In genomic region chr5:148290271-148291195, GRCh38 we compare ENCODE assay signal across 9 cellular contexts. TPM values are rescaled to one million over a fixed set of nuclear protein-coding genes. Genes with fewer than 3 reads are reported as not detected.
DNase-seq lines count a peak whose midpoint lies in the region; ATAC-seq, FAIRE-seq and TF ChIP-seq lines count a peak whose summit lies in the region.
"Had no signal": no experiment of that assay in that cellular context is flagged by ENCODE, and none has a peak within 500 bp of the region (broad histone marks: within the 10 kb centered on the region; RNA-seq: fewer than 3 reads in every experiment).

No MANE protein-coding gene starts in this region.

- no peak overlapping the region for H2BK120ac ChIP-seq in H9 (ENCODE audit: low read depth, low read length, poor library complexity, severe bottlenecking)

- H3K4me3 Mint-ChIP-seq in H9 = no peak overlapping the region
- no peak overlapping the region for H3K4me3 Mint-ChIP-seq in stimulated activated effector memory CD8-positive, alpha-beta T cell treated with anti-CD3 and anti-CD28 coated beads, Interleukin-12 subunit alpha, Interleukin-12 subunit beta, amount 100 ng/mL, for 72 hours
- H3K4me3 Mint-ChIP-seq: activated naive CD8-positive, alpha-beta T cell had no signal

- no peak for FAIRE-seq in HTR-8/SVneo (lab: Jason Lieb, UNC)

- H2BK12ac ChIP-seq in H9 (ENCODE audit: insufficient read length, low read depth, low read length) = no peak overlapping the region

- no peak for TF ChIP-seq POLR2A in esophagus squamous epithelium (IDR thresholded peaks at IDR 0.05)

- no peak overlapping the region for H3K27ac ChIP-seq in H9 (ENCODE audit: insufficient read length, low read depth, low read length)
- H3K27ac ChIP-seq in esophagus squamous epithelium = no peak overlapping the region

- intact Hi-C loops in esophagus squamous epithelium (cut with DNase I) = no loop called here

- DNase-seq in Ammon's horn (ENCODE audit: low spot score) (peak; percentile 30), H9 (peak; percentile 53), NCI-H748 (lab: John Stamatoyannopoulos, UW; ENCODE audit: unreplicated experiment) (peak; percentile 57), esophagus squamous epithelium (lab: John Stamatoyannopoulos, UW) (no peak), HTR-8/SVneo (ENCODE audit: insufficient read length, low spot score) (no peak), activated gamma-delta T cell (lab: John Stamatoyannopoulos, UW) (no peak), AG08395 (ENCODE audit: low spot score) (no peak)
- no peak for DNase-seq in stimulated activated effector memory CD8-positive, alpha-beta T cell treated with anti-CD3 and anti-CD28 coated beads, Interleukin-12 subunit alpha, Interleukin-12 subunit beta, amount 100 ng/mL, for 72 hours (ENCODE audit: low spot score in 2 of 2)

- no peaks in the 10 kb centered on the region for H3K36me3 ChIP-seq in esophagus squamous epithelium

- H3K18ac ChIP-seq in H9 (ENCODE audit: insufficient read length, low read depth, low read length) = no peak overlapping the region

- no peak overlapping the region for H3K23ac ChIP-seq in H9 (ENCODE audit: insufficient read length, low read depth, low read length)

- no peak overlapping the region for H2AK5ac ChIP-seq in H9 (ENCODE audit: insufficient read length, low read length)

- H2AFZ ChIP-seq in H9 (ENCODE audit: low read length) = no peak overlapping the region

- no peak overlapping the region for H4K8ac ChIP-seq in H9 (replicated peaks; ENCODE audit: insufficient read length, low read depth, low read length)

- H3K79me1 ChIP-seq in H9 (ENCODE audit: insufficient read depth, low read depth, low read length, poor library complexity, severe bottlenecking) = no peaks in the 10 kb centered on the region

- H3K4me2 ChIP-seq in H9 (ENCODE audit: insufficient read depth, insufficient read length, low read length) = no peak overlapping the region

- no peak overlapping the region for H3K27ac Mint-ChIP-seq in H9
- no peak overlapping the region for H3K27ac Mint-ChIP-seq in stimulated activated effector memory CD8-positive, alpha-beta T cell treated with anti-CD3 and anti-CD28 coated beads, Interleukin-12 subunit alpha, Interleukin-12 subunit beta, amount 100 ng/mL, for 72 hours
- H3K27ac Mint-ChIP-seq: activated naive CD8-positive, alpha-beta T cell had no signal

- H3K79me2 ChIP-seq in H9 (ENCODE audit: insufficient read depth, low read length) = no peaks in the 10 kb centered on the region

- H3T11ph ChIP-seq in H9 (ENCODE audit: low read length) = no peak overlapping the region

- H3K27me3 Mint-ChIP-seq in H9 (ENCODE audit: low read depth) = peaks cover 4% of the 10 kb centered on the region

- no peak overlapping the region for H4K91ac ChIP-seq in H9 (ENCODE audit: insufficient read length, low read depth, low read length)

- no peaks in the 10 kb centered on the region for H4K20me1 ChIP-seq in H9 (ENCODE audit: control insufficient read depth, insufficient read depth, insufficient read length)

- no peak overlapping the region for H3K9ac ChIP-seq in H9 (ENCODE audit: extremely low read depth, insufficient read length, low read length)

- ATAC-seq in stimulated activated effector memory CD8-positive, alpha-beta T cell treated with anti-CD3 and anti-CD28 coated beads, Interleukin-12 subunit alpha, Interleukin-12 subunit beta, amount 100 ng/mL, for 72 hours = peak; percentile 43

- no peaks in the 10 kb centered on the region for H3K23me2 ChIP-seq in H9 (ENCODE audit: insufficient read length, low read depth, low read length, poor library complexity, severe bottlenecking)

- no peak overlapping the region for H3K56ac ChIP-seq in H9 (ENCODE audit: insufficient read length, low read depth, low read length)

- H3K4ac ChIP-seq in H9 (ENCODE audit: low read depth, low read length) = no peak overlapping the region

- H3K9me3 ChIP-seq in H9 (ENCODE audit: control insufficient read depth, low read depth, low read length) = no peaks in the 10 kb centered on the region
- no peaks in the 10 kb centered on the region for H3K9me3 ChIP-seq in esophagus squamous epithelium

- no peak overlapping the region for H3K4me3 ChIP-seq in esophagus squamous epithelium

- no CpG with 5 or more reads among the region's 6 CpGs for WGBS in H9 (ENCODE audit: extremely low coverage, insufficient read length, low lambda C conversion rate)
- 59 to 71% methylated on average over 6 of the region's 6 CpGs for WGBS in esophagus squamous epithelium, 2 donors

- H3K9me3 Mint-ChIP-seq in H9 = no peaks in the 10 kb centered on the region
- no peaks in the 10 kb centered on the region for H3K9me3 Mint-ChIP-seq in stimulated activated effector memory CD8-positive, alpha-beta T cell treated with anti-CD3 and anti-CD28 coated beads, Interleukin-12 subunit alpha, Interleukin-12 subunit beta, amount 100 ng/mL, for 72 hours

- no peak overlapping the region for H4K5ac ChIP-seq in H9 (ENCODE audit: insufficient read length, low read depth, low read length)

- no peak overlapping the region for H2BK5ac ChIP-seq in H9 (ENCODE audit: insufficient read length, low read length)

- H3K4me1 Mint-ChIP-seq in H9 = peaks cover 3 to 4% of the 10 kb centered on the region in 2 experiments; a peak in 3 of 4 replicates
- no peaks in the 10 kb centered on the region for H3K4me1 Mint-ChIP-seq in stimulated activated effector memory CD8-positive, alpha-beta T cell treated with anti-CD3 and anti-CD28 coated beads, Interleukin-12 subunit alpha, Interleukin-12 subunit beta, amount 100 ng/mL, for 72 hours

- H3K4me1 ChIP-seq in H9 (ENCODE audit: insufficient read depth, low read length) = no peaks in the 10 kb centered on the region; the same call in 1 of the 2 replicates
- H3K4me1 ChIP-seq in esophagus squamous epithelium = peaks cover 0 to 6% (median 0%) of the 10 kb centered on the region in 3 donors

- H2BK20ac ChIP-seq in H9 (ENCODE audit: low read depth, low read length, poor library complexity, severe bottlenecking) = no peak overlapping the region

- no peaks in the 10 kb centered on the region for H3K27me3 ChIP-seq in H9 (ENCODE audit: insufficient read depth, low read length)
- H3K27me3 ChIP-seq in esophagus squamous epithelium = no peaks in the 10 kb centered on the region

- no peak overlapping the region for H2BK15ac ChIP-seq in H9 (ENCODE audit: low read depth, low read length)

- no peak overlapping the region for H3K14ac ChIP-seq in H9 (ENCODE audit: insufficient read depth, low read length)

- H3K36me3 Mint-ChIP-seq in H9 (ENCODE audit: insufficient read depth in 1 of 3, low read depth in 3 of 3) = no peaks in the 10 kb centered on the region
- no peaks in the 10 kb centered on the region for H3K36me3 Mint-ChIP-seq in stimulated activated effector memory CD8-positive, alpha-beta T cell treated with anti-CD3 and anti-CD28 coated beads, Interleukin-12 subunit alpha, Interleukin-12 subunit beta, amount 100 ng/mL, for 72 hours

- peak; percentile 70; the same call in 2 of the 3 replicates for TF ChIP-seq CTCF in H9 (conservative IDR thresholded peaks at IDR 0.05)
- TF ChIP-seq CTCF in esophagus squamous epithelium (IDR thresholded peaks at IDR 0.05) = peak in 5 of 6 experiments; percentile 24 to 68 (median 48)

RNA-seq across cellular contexts. Expression of gene SPINK7, which starts 21.7 kb away (rescaled TPM):
- total RNA-seq in H9 (2021) (not detected in 2 replicates), esophagus squamous epithelium (100 to 1,000 TPM; 137 to 321 (median 253) TPM)

RNA-seq across cellular contexts. Expression of gene SPINK13, which starts 21.9 kb away (rescaled TPM):
- not detected in 2 replicates for total RNA-seq in H9 (2021)
- total RNA-seq in esophagus squamous epithelium = not detected

RNA-seq across cellular contexts. Expression of gene SPINK9, which starts 44.8 kb away (rescaled TPM):
- not detected in 2 replicates for total RNA-seq in H9 (2021)
- total RNA-seq in esophagus squamous epithelium = not detected

RNA-seq across cellular contexts. Expression of gene MARCOL, which starts 52.2 kb away (rescaled TPM):
- total RNA-seq in H9 (2021) = not detected in 2 replicates
- total RNA-seq in esophagus squamous epithelium = not detected

Comparison
In these comparisons a context has a peak if more than half of its experiments do, and no peak if none do; other contexts are left out.
1. DNase-seq: peak in Ammon's horn (single experiment), H9 (single experiment) and NCI-H748 (single experiment); none in esophagus squamous epithelium (single experiment), stimulated activated effector memory CD8-positive, alpha-beta T cell treated with anti-CD3 and anti-CD28 coated beads, Interleukin-12 subunit alpha, Interleukin-12 subunit beta, amount 100 ng/mL, for 72 hours (0 of 2), HTR-8/SVneo (single experiment), activated gamma-delta T cell (single experiment) and AG08395 (single experiment).
2. RNA of gene SPINK7, which starts 21.7 kb away (total RNA-seq): 137 to 321 TPM in esophagus squamous epithelium; not detected in H9; every median in the first group is over 100 times any median in the second.